In genomic region chr4:112144546-112145325, GRCh38 we compare ENCODE assay signal across 1 cellular context.
TF ChIP-seq lines count a peak whose summit lies in the region.

No MANE protein-coding gene starts in this region.

TF ChIP-seq in H1, 55 proteins besides CTCF, POLR2A, EP300 and RAD21 (continued from another document):
- TF ChIP-seq SUZ12 (IDR thresholded peaks at IDR 0.05; ENCODE audit: low read length) (no peak), CHD1 (IDR thresholded peaks at IDR 0.05; ENCODE audit: low read depth, low read length) (no peak), TEAD4 (IDR thresholded peaks at IDR 0.05; ENCODE audit: low read depth, low read length) (no peak), PHF8 (conservative IDR thresholded peaks at IDR 0.05; ENCODE audit: low read depth, low read length) (no peak), SIRT6 (IDR thresholded peaks at IDR 0.05; ENCODE audit: low read length) (no peak)
TF ChIP-seq in H1: peak in this region for 0.
